8 cellular contexts compared by ENCODE assay signal in genomic region chr11:116379185-116379828, GRCh38.
DNase-seq lines count a peak whose midpoint lies in the region; ATAC-seq and TF ChIP-seq lines count a peak whose summit lies in the region.

No MANE protein-coding gene starts in this region.

- ATAC-seq in sciatic nerve, result no peak
- no peak for ATAC-seq in HG03097 (IDR thresholded peaks at IDR 0.05; ENCODE audit: low FRiP score, unreplicated experiment)
- ATAC-seq in GM19455 (IDR thresholded peaks at IDR 0.05; ENCODE audit: unreplicated experiment), result no peak
- ATAC-seq in esophagus mucosa, result no peak

- CTCF ChIA-PET in activated naive CD4-positive, alpha-beta T cell treated with anti-CD3 and anti-CD28 coated beads for 36 hours (lab: Charles Lee), result no interaction called here

- peak; percentile 36 for DNase-seq in activated naive CD4-positive, alpha-beta T cell treated with anti-CD3 and anti-CD28 coated beads for 36 hours
- DNase-seq in activated naive CD4-positive, alpha-beta T cell treated with Interleukin-2 at 50 U/mL for 16 hours, result no peak
- DNase-seq in epithelial cell of esophagus (ENCODE audit: low read depth) (peak; percentile 1), sciatic nerve (ENCODE audit: low spot score) (peak; percentile 77)

- H3K27ac Mint-ChIP-seq in activated naive CD4-positive, alpha-beta T cell treated with anti-CD3 and anti-CD28 coated beads for 36 hours, result no peak overlapping the region

- H3K36me3 Mint-ChIP-seq in activated naive CD4-positive, alpha-beta T cell treated with anti-CD3 and anti-CD28 coated beads for 36 hours (ENCODE audit: low read depth), result no peaks in the 10 kb centered on the region

- TF ChIP-seq CTCF in epithelial cell of esophagus (IDR thresholded peaks at IDR 0.05; ENCODE audit: insufficient read depth, low read depth, low read length, missing control alignments), result no peak

- no peak overlapping the region for H3K4me3 Mint-ChIP-seq in activated naive CD4-positive, alpha-beta T cell treated with anti-CD3 and anti-CD28 coated beads for 36 hours

- intact Hi-C loops in activated naive CD4-positive, alpha-beta T cell treated with anti-CD3 and anti-CD28 coated beads for 36 hours (cut with micrococcal nuclease), result no loop called here
- intact Hi-C loops in sciatic nerve (cut with DNase I), result no loop called here

- H3K4me3 ChIP-seq in epithelial cell of esophagus (ENCODE audit: low read length), result no peak overlapping the region

- H3K9me3 Mint-ChIP-seq in activated naive CD4-positive, alpha-beta T cell treated with anti-CD3 and anti-CD28 coated beads for 36 hours, result no peaks in the 10 kb centered on the region

- peaks cover 6% of the 10 kb centered on the region for H3K27me3 Mint-ChIP-seq in activated naive CD4-positive, alpha-beta T cell treated with anti-CD3 and anti-CD28 coated beads for 36 hours (ENCODE audit: low read depth)

- H3K4me1 Mint-ChIP-seq in activated naive CD4-positive, alpha-beta T cell treated with anti-CD3 and anti-CD28 coated beads for 36 hours (ENCODE audit: low read depth), result no peaks in the 10 kb centered on the region

TF ChIP-seq in PFSK-1, 5 proteins besides CTCF, POLR2A, EP300 and RAD21:
- peak; percentile 89 to 99 for TF ChIP-seq REST (IDR thresholded peaks at IDR 0.05; ENCODE audit: insufficient read depth in 1 of 2, low read depth in 2 of 2, low read length in 2 of 2)
- no peak for TF ChIP-seq POLR2AphosphoS5 (IDR thresholded peaks at IDR 0.05; ENCODE audit: low read depth, low read length)
- peak; percentile 27; the same call in 1 of the 2 replicates for TF ChIP-seq SIN3A (IDR thresholded peaks at IDR 0.05; ENCODE audit: borderline replicate concordance, insufficient read depth, low read length)
TF ChIP-seq in PFSK-1: peak in this region for 2.
